ENCODE assay signal across 9 cellular contexts in genomic region chr16:4081577-4082021, GRCh38. TPM values are rescaled to one million over a fixed set of nuclear protein-coding genes. Genes with fewer than 3 reads are reported as not detected.
A peak's percentile ranks its signal among the peaks of the same experiment; 100 is the strongest.
DNase-seq lines count a peak whose midpoint lies in the region; ATAC-seq and TF ChIP-seq lines count a peak whose summit lies in the region.
"Had no signal": no experiment of that assay in that cellular context is flagged by ENCODE, and none has a peak within 500 bp of the region (broad histone marks: within the 10 kb centered on the region; RNA-seq: fewer than 3 reads in every experiment).

No MANE protein-coding gene starts in this region.

- H3K9me3 Mint-ChIP-seq in natural killer cell (no peaks in the 10 kb centered on the region), progenitor cell of endocrine pancreas (ENCODE audit: low read depth) (peaks cover 7% of the 10 kb centered on the region), WTC11 (peaks cover 4% of the 10 kb centered on the region)
- H3K9me3 Mint-ChIP-seq in natural killer cell treated with Interleukin-12 subunit alpha and Interleukin-12 subunit beta and Interleukin-15 and Interleukin-18, amount 100 ng/mL, for 72 hours = no peaks in the 10 kb centered on the region

- CTCF ChIA-PET in WTC11 (lab: Charles Lee) = interaction anchor here (0.6 to 1.0 kb wide), 3 partner anchors 99 to 192 kb away, joined by 3 to 5 read pairs (median 3); no protein-coding TSS in a partner anchor

- no peaks in the 10 kb centered on the region for H3K27me3 ChIP-seq in adipocyte (replicated peaks; ENCODE audit: control insufficient read depth, insufficient read depth, low read length)
- H3K27me3 ChIP-seq: dorsolateral prefrontal cortex had no signal

- no peaks in the 10 kb centered on the region for H3K36me3 Mint-ChIP-seq in natural killer cell
- H3K36me3 Mint-ChIP-seq in natural killer cell treated with Interleukin-12 subunit alpha and Interleukin-12 subunit beta and Interleukin-15 and Interleukin-18, amount 100 ng/mL, for 72 hours = no peaks in the 10 kb centered on the region
- H3K36me3 Mint-ChIP-seq in progenitor cell of endocrine pancreas (ENCODE audit: insufficient read depth) = peaks cover 2% of the 10 kb centered on the region
- H3K36me3 Mint-ChIP-seq in WTC11 = no peaks in the 10 kb centered on the region

- POLR2A ChIA-PET in WTC11 (lab: Charles Lee) = no interaction called here

- no peaks in the 10 kb centered on the region for H3K9me3 ChIP-seq in adipocyte (ENCODE audit: control insufficient read depth, low read length)

- TF ChIP-seq CTCF in natural killer cell (IDR thresholded peaks at IDR 0.05) = no peak
- no peak for TF ChIP-seq CTCF in omental fat pad (IDR thresholded peaks at IDR 0.05)
- TF ChIP-seq CTCF in progenitor cell of endocrine pancreas (IDR thresholded peaks at IDR 0.05; ENCODE audit: unreplicated experiment) = no peak
- TF ChIP-seq CTCF in WTC11 (IDR thresholded peaks at IDR 0.05) = no peak

- H3K4me3 ChIP-seq in adipocyte (ENCODE audit: low read length) = peak overlapping the region; percentile 15

- no peak overlapping the region for H3K9ac ChIP-seq in adipocyte (ENCODE audit: low read length)

- H3K4me3 Mint-ChIP-seq in natural killer cell = peak overlapping the region; percentile 13
- no peak overlapping the region for H3K4me3 Mint-ChIP-seq in natural killer cell treated with Interleukin-12 subunit alpha and Interleukin-12 subunit beta and Interleukin-15 and Interleukin-18, amount 100 ng/mL, for 72 hours
- no peak overlapping the region for H3K4me3 Mint-ChIP-seq in progenitor cell of endocrine pancreas (ENCODE audit: low read depth)
- H3K4me3 Mint-ChIP-seq in WTC11 = no peak overlapping the region

- intact Hi-C loops in natural killer cell (cut with micrococcal nuclease) = no loop called here
- intact Hi-C loops in left colon (cut with DNase I, micrococcal nuclease) = no loop called here

- H3K27ac Mint-ChIP-seq in natural killer cell (peak overlapping the region in 1 of 2 donors; percentile 63), progenitor cell of endocrine pancreas (no peak overlapping the region), WTC11 (no peak overlapping the region)
- H3K27ac Mint-ChIP-seq in natural killer cell treated with Interleukin-12 subunit alpha and Interleukin-12 subunit beta and Interleukin-15 and Interleukin-18, amount 100 ng/mL, for 72 hours = peak overlapping the region in 1 of 2 donors; percentile 34

- H3K4me1 Mint-ChIP-seq in natural killer cell (peaks cover 30 to 39% of the 10 kb centered on the region in 2 donors), progenitor cell of endocrine pancreas (ENCODE audit: low read depth) (no peaks in the 10 kb centered on the region), WTC11 (peaks cover 14% of the 10 kb centered on the region)
- H3K4me1 Mint-ChIP-seq in natural killer cell treated with Interleukin-12 subunit alpha and Interleukin-12 subunit beta and Interleukin-15 and Interleukin-18, amount 100 ng/mL, for 72 hours (ENCODE audit: low read depth in 2 of 2) = peaks cover 18 to 28% of the 10 kb centered on the region in 2 donors

- ATAC-seq in natural killer cell = peak in 2 of 3 donors; percentile 33 to 36
- no peak for ATAC-seq in natural killer cell treated with Interleukin-12 subunit alpha and Interleukin-12 subunit beta and Interleukin-15 and Interleukin-18, amount 100 ng/mL, for 72 hours
- peak; percentile 34 for ATAC-seq in omental fat pad (ENCODE audit: low FRiP score)
- ATAC-seq in left colon = no peak
- ATAC-seq in WTC11 = no peak

- DNase-seq in natural killer cell (no peak), adipocyte (ENCODE audit: low read depth) (peak; percentile 64), omental fat pad (ENCODE audit: low spot score) (no peak), left colon (no peak), progenitor cell of endocrine pancreas (ENCODE audit: low spot score, unreplicated experiment) (no peak), cerebellar cortex (ENCODE audit: low spot score) (no peak), WTC11 (ENCODE audit: low spot score) (no peak)
- DNase-seq in natural killer cell treated with Interleukin-12 subunit alpha and Interleukin-12 subunit beta and Interleukin-15 and Interleukin-18, amount 100 ng/mL, for 72 hours (ENCODE audit: low spot score) = no peak

- no peaks in the 10 kb centered on the region for H3K27me3 Mint-ChIP-seq in natural killer cell (ENCODE audit: low read depth in 2 of 2)
- no peaks in the 10 kb centered on the region for H3K27me3 Mint-ChIP-seq in natural killer cell treated with Interleukin-12 subunit alpha and Interleukin-12 subunit beta and Interleukin-15 and Interleukin-18, amount 100 ng/mL, for 72 hours
- peaks cover 4% of the 10 kb centered on the region for H3K27me3 Mint-ChIP-seq in progenitor cell of endocrine pancreas
- H3K27me3 Mint-ChIP-seq in WTC11 (ENCODE audit: low read depth) = no peaks in the 10 kb centered on the region

- H3K4me1 ChIP-seq in adipocyte (ENCODE audit: control insufficient read depth, insufficient read depth, low read length) = peaks cover 7% of the 10 kb centered on the region

- H3K36me3 ChIP-seq in adipocyte (ENCODE audit: control insufficient read depth, insufficient read depth, low read length, severe bottlenecking) = no peaks in the 10 kb centered on the region

TF ChIP-seq in WTC11, 78 proteins besides CTCF, POLR2A, EP300 and RAD21 (continues in another document):
- no peak for TF ChIP-seq IRF1 (CRISPR knock-in tag; IDR thresholded peaks at IDR 0.05)
- TF ChIP-seq SMAD4 (CRISPR knock-in tag; IDR thresholded peaks at IDR 0.05) = no peak
- TF ChIP-seq TP53 (CRISPR knock-in tag; IDR thresholded peaks at IDR 0.05) = no peak
- TF ChIP-seq, protein P1, sequence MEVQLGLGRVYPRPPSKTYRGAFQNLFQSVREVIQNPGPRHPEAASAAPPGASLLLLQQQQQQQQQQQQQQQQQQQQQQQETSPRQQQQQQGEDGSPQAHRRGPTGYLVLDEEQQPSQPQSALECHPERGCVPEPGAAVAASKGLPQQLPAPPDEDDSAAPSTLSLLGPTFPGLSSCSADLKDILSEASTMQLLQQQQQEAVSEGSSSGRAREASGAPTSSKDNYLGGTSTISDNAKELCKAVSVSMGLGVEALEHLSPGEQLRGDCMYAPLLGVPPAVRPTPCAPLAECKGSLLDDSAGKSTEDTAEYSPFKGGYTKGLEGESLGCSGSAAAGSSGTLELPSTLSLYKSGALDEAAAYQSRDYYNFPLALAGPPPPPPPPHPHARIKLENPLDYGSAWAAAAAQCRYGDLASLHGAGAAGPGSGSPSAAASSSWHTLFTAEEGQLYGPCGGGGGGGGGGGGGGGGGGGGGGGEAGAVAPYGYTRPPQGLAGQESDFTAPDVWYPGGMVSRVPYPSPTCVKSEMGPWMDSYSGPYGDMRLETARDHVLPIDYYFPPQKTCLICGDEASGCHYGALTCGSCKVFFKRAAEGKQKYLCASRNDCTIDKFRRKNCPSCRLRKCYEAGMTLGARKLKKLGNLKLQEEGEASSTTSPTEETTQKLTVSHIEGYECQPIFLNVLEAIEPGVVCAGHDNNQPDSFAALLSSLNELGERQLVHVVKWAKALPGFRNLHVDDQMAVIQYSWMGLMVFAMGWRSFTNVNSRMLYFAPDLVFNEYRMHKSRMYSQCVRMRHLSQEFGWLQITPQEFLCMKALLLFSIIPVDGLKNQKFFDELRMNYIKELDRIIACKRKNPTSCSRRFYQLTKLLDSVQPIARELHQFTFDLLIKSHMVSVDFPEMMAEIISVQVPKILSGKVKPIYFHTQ (CRISPR knock-in tag; IDR thresholded peaks at IDR 0.05) = no peak
- TF ChIP-seq ZNF423 (CRISPR knock-in tag; IDR thresholded peaks at IDR 0.05) = no peak
- TF ChIP-seq, protein P2, sequence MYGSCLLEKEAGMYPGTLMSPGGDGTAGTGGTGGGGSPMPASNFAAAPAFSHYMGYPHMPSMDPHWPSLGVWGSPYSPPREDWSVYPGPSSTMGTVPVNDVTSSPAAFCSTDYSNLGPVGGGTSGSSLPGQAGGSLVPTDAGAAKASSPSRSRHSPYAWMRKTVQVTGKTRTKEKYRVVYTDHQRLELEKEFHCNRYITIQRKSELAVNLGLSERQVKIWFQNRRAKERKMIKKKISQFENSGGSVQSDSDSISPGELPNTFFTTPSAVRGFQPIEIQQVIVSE (CRISPR knock-in tag; IDR thresholded peaks at IDR 0.05; ENCODE audit: borderline replicate concordance) = no peak

RNA-seq across cellular contexts. Expression of gene ADCY9, which starts 34.6 kb away (rescaled TPM):
- total RNA-seq in natural killer cell = 10 to 100 TPM; 28.0 to 52.4 (median 38.3) TPM
- total RNA-seq in natural killer cell treated with Interleukin-12 subunit alpha and Interleukin-12 subunit beta and Interleukin-15 and Interleukin-18, amount 100 ng/mL, for 72 hours = 10 to 100 TPM; 11.1 to 23.6 TPM
- total RNA-seq in omental fat pad = 10 to 100 TPM in 3 of 4 donors, 1 to 10 TPM in 1; 8.5 to 16.6 (median 11.5) TPM
- total RNA-seq in left colon = 10 to 100 TPM; 27.2 to 32.7 TPM
- 4.9 and 6.9 TPM in 2 replicates for total RNA-seq in progenitor cell of endocrine pancreas
- total RNA-seq in WTC11 (2021) = 9.5 to 11.5 TPM (median 10.0 TPM) in 3 replicates

Comparison
In these comparisons a context has a peak if more than half of its experiments do, and no peak if none do; other contexts are left out.
1. ATAC-seq: peak in natural killer cell (2 of 3) and omental fat pad (single experiment); none in natural killer cell treated with Interleukin-12 subunit alpha and Interleukin-12 subunit beta and Interleukin-15 and Interleukin-18, amount 100 ng/mL, for 72 hours (0 of 2), left colon (single experiment) and WTC11 (single experiment).